ENCODE assay signal across 20 cellular contexts in the genomic region with DNA sequence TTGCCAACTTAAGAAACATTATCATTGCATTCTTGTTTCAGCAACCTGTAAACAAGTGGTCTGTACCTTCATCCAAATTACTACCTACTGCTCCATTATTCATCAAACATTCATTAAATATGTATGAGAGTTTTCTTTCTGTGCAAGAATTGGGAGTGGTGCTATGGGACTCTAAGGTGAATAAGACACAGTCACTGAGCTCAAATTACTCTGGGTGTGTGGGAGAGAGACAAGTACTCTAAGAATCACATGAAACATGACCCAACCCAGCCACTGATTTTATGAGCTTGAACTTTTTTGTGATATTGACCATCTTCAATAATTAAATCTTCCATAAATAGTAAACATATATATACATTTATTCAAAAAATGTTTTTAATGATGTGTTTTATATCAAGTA.
A peak's percentile ranks its signal among the peaks of the same experiment; 100 is the strongest.
DNase-seq lines count a peak whose midpoint lies in the region; ATAC-seq and TF ChIP-seq lines count a peak whose summit lies in the region.
"Had no signal": no experiment of that assay in that cellular context is flagged by ENCODE, and none has a peak within 500 bp of the region (broad histone marks: within the 10 kb centered on the region; RNA-seq: fewer than 3 reads in every experiment).

No MANE protein-coding gene starts in this region.

- H2AFZ ChIP-seq in OCI-LY3 (ENCODE audit: low read depth, low read length) = no peak overlapping the region

- peaks cover 24% of the 10 kb centered on the region for H3K4me1 ChIP-seq in OCI-LY3 (ENCODE audit: low read length)

- no peaks in the 10 kb centered on the region for H3K27me3 ChIP-seq in OCI-LY3 (ENCODE audit: low read depth, low read length)
- H3K27me3 ChIP-seq: MG63 had no signal

- H3K79me2 ChIP-seq in OCI-LY3 (ENCODE audit: low read length) = no peaks in the 10 kb centered on the region

- peak overlapping the region; percentile 67; the same call in 1 of the 2 replicates for H3K4me2 ChIP-seq in OCI-LY3 (ENCODE audit: low read length)

- no peak overlapping the region for H3K27ac ChIP-seq in OCI-LY3 (ENCODE audit: low read length)
- H3K27ac ChIP-seq: HL-60 had no signal

- H3K36me3 ChIP-seq in OCI-LY3 (replicated peaks; ENCODE audit: low read depth, low read length) = no peaks in the 10 kb centered on the region
- H3K36me3 ChIP-seq: MG63 had no signal

- DNase-seq in DMS153 treated with DMSO at 0.1 percent for 48 hours (lab: John Stamatoyannopoulos, UW; ENCODE audit: unreplicated experiment) (peak; percentile 35), DMS153 (lab: John Stamatoyannopoulos, UW) (no peak), COR-L47 (lab: John Stamatoyannopoulos, UW) (peak; percentile 80), germinal center (ENCODE audit: low spot score) (no peak)
- DNase-seq in stimulated activated naive CD8-positive, alpha-beta T cell treated with anti-CD3 and anti-CD28 coated beads, Interleukin-15, Interleukin-2, amounts not matched to agents 100 U/mL and 50 U/mL, for 24 hours = no peak
- DNase-seq: 8988T, IMR-90, Karpas-422, MG63, NCI-H1048, NCI-H2107, NCI-H774, OCI-M1, SIG-M5, T-cell had no signal

- H3K4me3 ChIP-seq in OCI-LY3 (ENCODE audit: low read length) = no peak overlapping the region
- H3K4me3 ChIP-seq: MG63 had no signal

- H3K9me3 ChIP-seq in OCI-LY3 (ENCODE audit: insufficient read depth, low read length) = 0 out of 2 replicates have a peak, but pooled peaks cover 3% of the 10 kb centered on the region
- H3K9me3 ChIP-seq: MG63 had no signal

- ATAC-seq in esophagus mucosa (peak; percentile 46), HG02981 (IDR thresholded peaks at IDR 0.05; ENCODE audit: unreplicated experiment) (no peak)
- no peak for ATAC-seq in stimulated activated naive CD8-positive, alpha-beta T cell treated with anti-CD3 and anti-CD28 coated beads, Interleukin-15, Interleukin-2, amounts not matched to agents 100 U/mL and 50 U/mL, for 24 hours
- ATAC-seq: SK-N-SH treated with all-trans-retinoic acid at 6 μM for 48 hours, T-cell had no signal

- no peaks in the 10 kb centered on the region for H4K20me1 ChIP-seq in OCI-LY3 (ENCODE audit: insufficient read depth, low read length)

- no peak for TF ChIP-seq CTCF in OCI-LY3 (IDR thresholded peaks at IDR 0.05; ENCODE audit: low read depth, low read length)

- no peak overlapping the region for H3K9ac ChIP-seq in OCI-LY3 (ENCODE audit: low read length)

Comparison
In these comparisons a context has a peak if more than half of its experiments do, and no peak if none do; other contexts are left out.
1. DNase-seq: peak in DMS153 treated with DMSO at 0.1 percent for 48 hours (single experiment) and COR-L47 (single experiment); none in DMS153 (single experiment), germinal center (single experiment) and stimulated activated naive CD8-positive, alpha-beta T cell treated with anti-CD3 and anti-CD28 coated beads, Interleukin-15, Interleukin-2, amounts not matched to agents 100 U/mL and 50 U/mL, for 24 hours (single experiment).